In genomic region chr7:90320801-90321494, GRCh38 we compare ENCODE assay signal across 10 cellular contexts. TPM values are rescaled to one million over a fixed set of nuclear protein-coding genes. Genes with fewer than 3 reads are reported as not detected.
DNase-seq lines count a peak whose midpoint lies in the region; ATAC-seq and TF ChIP-seq lines count a peak whose summit lies in the region.
"Had no signal": no experiment of that assay in that cellular context is flagged by ENCODE, and none has a peak within 500 bp of the region (broad histone marks: within the 10 kb centered on the region; RNA-seq: fewer than 3 reads in every experiment).

FAM237B (minus strand) TSS chr7:90321304; CDS start chr7:90319748, 1,556 bp downstream.

- no peaks in the 10 kb centered on the region for H4K20me1 ChIP-seq in smooth muscle cell (ENCODE audit: low read depth)

- no peaks in the 10 kb centered on the region for H3K79me2 ChIP-seq in smooth muscle cell (ENCODE audit: low read depth)

- no peak for ATAC-seq in GM18502 (IDR thresholded peaks at IDR 0.05; ENCODE audit: poor library complexity, unreplicated experiment)
- no peak for ATAC-seq in GM21515 (IDR thresholded peaks at IDR 0.05; ENCODE audit: unreplicated experiment)

- peak within 1 kb of the TSS; percentile 33 to 49 for H3K4me3 ChIP-seq in ascending aorta
- peak within 1 kb of the TSS; percentile 71 for H3K4me3 ChIP-seq in iPS-20b (ENCODE audit: low read length)
- H3K4me3 ChIP-seq in smooth muscle cell, result peak within 1 kb of the TSS; percentile 40

- H3K4me1 ChIP-seq in ascending aorta (peaks cover 0 to 4% of the 10 kb centered on the region in 2 donors), iPS-20b (ENCODE audit: insufficient read depth, low read length) (peaks cover 7% of the 10 kb centered on the region; the same call in 1 of the 2 replicates), smooth muscle cell (ENCODE audit: low read depth) (no peaks in the 10 kb centered on the region)

- H3K4me2 ChIP-seq in smooth muscle cell, result peak within 1 kb of the TSS; percentile 80

- H3K36me3 ChIP-seq in ascending aorta, result no peaks in the 10 kb centered on the region
- no peaks in the 10 kb centered on the region for H3K36me3 ChIP-seq in iPS-20b (ENCODE audit: insufficient read depth, low read depth, low read length)
- H3K36me3 ChIP-seq in smooth muscle cell (ENCODE audit: low read depth), result no peaks in the 10 kb centered on the region

- H3K9ac ChIP-seq in iPS-20b (ENCODE audit: low read depth, low read length) (no peak within 1 kb of the TSS), smooth muscle cell (ENCODE audit: low read depth) (no peak within 1 kb of the TSS)

- WGBS in smooth muscle cell (ENCODE audit: low lambda C conversion rate), result 4% methylated on average over 57 of the region's 62 CpGs

- H3K27me3 ChIP-seq in ascending aorta (no peaks in the 10 kb centered on the region), iPS-20b (ENCODE audit: insufficient read depth, low read length) (peaks cover 55% of the 10 kb centered on the region), smooth muscle cell (ENCODE audit: low read depth) (peaks cover 83% of the 10 kb centered on the region)

- no peak for TF ChIP-seq CTCF in ascending aorta (IDR thresholded peaks at IDR 0.05)
- no peak for TF ChIP-seq CTCF in smooth muscle cell (IDR thresholded peaks at IDR 0.05; ENCODE audit: borderline replicate concordance, insufficient read depth, poor library complexity, severe bottlenecking)

- intact Hi-C loops in ascending aorta (cut with DNase I), result no loop called here

- H3K27ac ChIP-seq in ascending aorta, result no peak within 1 kb of the TSS
- H3K27ac ChIP-seq in iPS-20b (ENCODE audit: low read length), result no peak within 1 kb of the TSS
- no peak within 1 kb of the TSS for H3K27ac ChIP-seq in smooth muscle cell (ENCODE audit: low read depth)

- DNase-seq in NCI-H82 (lab: John Stamatoyannopoulos, UW) (peak; percentile 26), NCI-H82 treated with DMSO at 0.1 percent for 48 hours (lab: John Stamatoyannopoulos, UW; ENCODE audit: unreplicated experiment) (no peak), ascending aorta (ENCODE audit: low spot score in 2 of 2) (no peak), smooth muscle cell (lab: John Stamatoyannopoulos, UW; ENCODE audit: unreplicated experiment) (no peak), medulla oblongata (ENCODE audit: extremely low spot score) (no peak)
- DNase-seq: CD4-positive, CD25-positive, alpha-beta regulatory T cell had no signal

- H3F3A ChIP-seq in smooth muscle cell (ENCODE audit: low read depth), result no peaks in the 10 kb centered on the region

- H3K9me3 ChIP-seq in ascending aorta (no peaks in the 10 kb centered on the region), iPS-20b (ENCODE audit: insufficient read depth, low read depth, low read length) (no peaks in the 10 kb centered on the region), smooth muscle cell (replicated peaks; ENCODE audit: low read depth) (no peaks in the 10 kb centered on the region)

- H2AFZ ChIP-seq in smooth muscle cell (ENCODE audit: low read depth), result peak within 1 kb of the TSS; percentile 65

RNA-seq across cellular contexts. Expression of gene FAM237B, which starts in this region (rescaled TPM):
- total RNA-seq in ascending aorta, result not detected
- not detected in 2 replicates for total RNA-seq in smooth muscle cell
- 0.17 TPM in 1 of 2 replicates, not detected in the other for polyA plus RNA-seq in smooth muscle cell
- total RNA-seq: CD4-positive, CD25-positive, alpha-beta regulatory T cell; T-helper 1 cell treated with Interleukin-12 subunit alpha and Interleukin-12 subunit beta and Interleukin-4 antibody, amounts not matched to agents 30 ng/mL and 1 ng/mL, for 36 hours had no signal
- polyA plus RNA-seq: CD4-positive, CD25-positive, alpha-beta regulatory T cell had no signal
